In genomic region chr3:194395767-194396527, GRCh38 we compare ENCODE assay signal across 1 cellular context.
TF ChIP-seq lines count a peak whose summit lies in the region.

No MANE protein-coding gene starts in this region.

TF ChIP-seq in HEK293, 187 proteins besides CTCF, POLR2A, EP300 and RAD21 (continued from another document):
- TF ChIP-seq ZNF658 (tag by site-specific recombination; IDR thresholded peaks at IDR 0.05) (no peak), ZBTB10 (tag by site-specific recombination; IDR thresholded peaks at IDR 0.05) (no peak), PRDM10 (tag by site-specific recombination; IDR thresholded peaks at IDR 0.05) (no peak), ZNF433 (tag by site-specific recombination; IDR thresholded peaks at IDR 0.05; ENCODE audit: low read depth) (0 out of 2 replicates have a peak, but pooled peaks have one; percentile 1), ZNF513 (tag by site-specific recombination; IDR thresholded peaks at IDR 0.05) (no peak), ZNF600 (tag by site-specific recombination; IDR thresholded peaks at IDR 0.05) (0 out of 2 replicates have a peak, but pooled peaks have one; percentile 18), SCRT2 (tag by site-specific recombination; IDR thresholded peaks at IDR 0.05) (no peak)
